12 cellular contexts compared by ENCODE assay signal in genomic region chr13:113653264-113654174, GRCh38. TPM values are rescaled to one million over a fixed set of nuclear protein-coding genes. Genes with fewer than 3 reads are reported as not detected.
DNase-seq lines count a peak whose midpoint lies in the region; ATAC-seq and TF ChIP-seq lines count a peak whose summit lies in the region.
"Had no signal": no experiment of that assay in that cellular context is flagged by ENCODE, and none has a peak within 500 bp of the region (broad histone marks: within the 10 kb centered on the region; RNA-seq: fewer than 3 reads in every experiment).

No MANE protein-coding gene starts in this region.

- H3T11ph ChIP-seq in H9 (ENCODE audit: low read length): no peak overlapping the region

- no peaks in the 10 kb centered on the region for H4K20me1 ChIP-seq in H9 (ENCODE audit: control insufficient read depth, insufficient read depth, insufficient read length)

- no peak overlapping the region for H3K23ac ChIP-seq in H9 (ENCODE audit: insufficient read length, low read depth, low read length)

- no peak overlapping the region for H2BK12ac ChIP-seq in H9 (ENCODE audit: insufficient read length, low read depth, low read length)

- H2AK5ac ChIP-seq in H9 (ENCODE audit: insufficient read length, low read length): no peak overlapping the region

- H2AFZ ChIP-seq in H9 (ENCODE audit: low read length): no peak overlapping the region

- no peak overlapping the region for H2BK120ac ChIP-seq in H9 (ENCODE audit: low read depth, low read length, poor library complexity, severe bottlenecking)

- H3K4me2 ChIP-seq in H9 (ENCODE audit: insufficient read depth, insufficient read length, low read length): no peak overlapping the region

- intact Hi-C loops in activated B cell treated with CpG ODN at 0.5 μM for 24 hours (cut with micrococcal nuclease): no loop called here
- intact Hi-C loops in natural killer cell (cut with micrococcal nuclease): no loop called here

- H4K5ac ChIP-seq in H9 (ENCODE audit: insufficient read length, low read depth, low read length): no peak overlapping the region

- H2BK15ac ChIP-seq in H9 (ENCODE audit: low read depth, low read length): no peak overlapping the region

- in situ Hi-C loops in KBM-7 (cut with MboI; ENCODE audit: low pct_unique_long_range_greater_than_20kb, low sequenced_read_pairs): no loop called here

- CTCF ChIA-PET in activated B cell treated with CpG ODN at 0.5 μM for 24 hours (lab: Charles Lee): no interaction called here

- POLR2A ChIA-PET in activated B cell treated with CpG ODN at 0.5 μM for 24 hours (lab: Charles Lee): no interaction called here

- no peak overlapping the region for H2BK20ac ChIP-seq in H9 (ENCODE audit: low read depth, low read length, poor library complexity, severe bottlenecking)

- no peak overlapping the region; a peak in 1 of 5 replicates for H3K4me3 Mint-ChIP-seq in H9
- no peak overlapping the region for H3K4me3 Mint-ChIP-seq in activated B cell treated with CpG ODN at 0.5 μM for 24 hours
- peak overlapping the region; percentile 21 for H3K4me3 Mint-ChIP-seq in natural killer cell

- no peaks in the 10 kb centered on the region; a peak in 1 of 5 replicates for H3K9me3 Mint-ChIP-seq in H9
- H3K9me3 Mint-ChIP-seq in activated B cell treated with CpG ODN at 0.5 μM for 24 hours: no peaks in the 10 kb centered on the region
- no peaks in the 10 kb centered on the region for H3K9me3 Mint-ChIP-seq in natural killer cell

- H3K4me1 ChIP-seq in H9 (ENCODE audit: insufficient read depth, low read length): no peaks in the 10 kb centered on the region
- H3K4me1 ChIP-seq: prostate gland had no signal

- DNase-seq in NCI-H1092 treated with DMSO at 0.1 percent for 48 hours (lab: John Stamatoyannopoulos, UW) (peak; percentile 51), NCI-H1092 (lab: John Stamatoyannopoulos, UW) (no peak), H9 (no peak), activated B cell treated with CpG ODN at 0.5 μM for 24 hours (peak; percentile 6), natural killer cell (peak; percentile 14), GM03348 (ENCODE audit: low spot score) (no peak), KBM-7 (no peak), Kasumi-1 (lab: John Stamatoyannopoulos, UW) (no peak)
- DNase-seq: activated CD4-positive, alpha-beta T cell treated with anti-CD3 and anti-CD28 coated beads, Interleukin-2, amount 50 U/mL, for 1 hour; amygdala had no signal

- no peak overlapping the region for H3K14ac ChIP-seq in H9 (ENCODE audit: insufficient read depth, low read length)

- no peaks in the 10 kb centered on the region for H3K23me2 ChIP-seq in H9 (ENCODE audit: insufficient read length, low read depth, low read length, poor library complexity, severe bottlenecking)

- H3K27me3 Mint-ChIP-seq in H9 (ENCODE audit: low read depth) (no peaks in the 10 kb centered on the region; the same call in 1 of the 2 replicates), activated B cell treated with CpG ODN at 0.5 μM for 24 hours (no peaks in the 10 kb centered on the region), natural killer cell (ENCODE audit: low read depth in 2 of 2) (no peaks in the 10 kb centered on the region)

- H4K91ac ChIP-seq in H9 (ENCODE audit: insufficient read length, low read depth, low read length): no peak overlapping the region

- H3K27ac Mint-ChIP-seq in H9 (peak overlapping the region in 2 of 3 experiments; percentile 75 to 97; a peak in 1 of 7 replicates), activated B cell treated with CpG ODN at 0.5 μM for 24 hours (no peak overlapping the region), natural killer cell (peak overlapping the region in 1 of 2 donors; percentile 33)

- H3K27ac ChIP-seq in H9 (ENCODE audit: insufficient read length, low read depth, low read length): no peak overlapping the region
- H3K27ac ChIP-seq: 22Rv1, prostate gland had no signal

- no peak overlapping the region for H3K18ac ChIP-seq in H9 (ENCODE audit: insufficient read length, low read depth, low read length)

- H3K79me2 ChIP-seq in H9 (ENCODE audit: insufficient read depth, low read length): no peaks in the 10 kb centered on the region

- H4K8ac ChIP-seq in H9 (replicated peaks; ENCODE audit: insufficient read length, low read depth, low read length): no peak overlapping the region

- H3K56ac ChIP-seq in H9 (ENCODE audit: insufficient read length, low read depth, low read length): no peak overlapping the region

- no peak overlapping the region for H3K4ac ChIP-seq in H9 (ENCODE audit: low read depth, low read length)

- H3K79me1 ChIP-seq in H9 (ENCODE audit: insufficient read depth, low read depth, low read length, poor library complexity, severe bottlenecking): no peaks in the 10 kb centered on the region

- no peaks in the 10 kb centered on the region for H3K9me3 ChIP-seq in H9 (ENCODE audit: control insufficient read depth, low read depth, low read length)
- H3K9me3 ChIP-seq: prostate gland had no signal

- no peak overlapping the region for H3K9ac ChIP-seq in H9 (ENCODE audit: extremely low read depth, insufficient read length, low read length)

- no peaks in the 10 kb centered on the region for H3K27me3 ChIP-seq in H9 (ENCODE audit: insufficient read depth, low read length)

- WGBS in H9 (ENCODE audit: extremely low coverage, insufficient read length, low lambda C conversion rate): no CpG with 5 or more reads among the region's 24 CpGs

- H3K4me1 Mint-ChIP-seq in H9: peaks cover 7% of the 10 kb centered on the region in 2 experiments
- H3K4me1 Mint-ChIP-seq in activated B cell treated with CpG ODN at 0.5 μM for 24 hours: no peaks in the 10 kb centered on the region
- peaks cover 17 to 18% of the 10 kb centered on the region in 2 donors for H3K4me1 Mint-ChIP-seq in natural killer cell

- ATAC-seq in activated B cell treated with CpG ODN at 0.5 μM for 24 hours (ENCODE audit: low read depth): no peak
- peak in 2 of 3 donors; percentile 15 to 48 for ATAC-seq in natural killer cell

- TF ChIP-seq CTCF in H9 (conservative IDR thresholded peaks at IDR 0.05) (no peak), activated B cell treated with CpG ODN at 0.5 μM for 24 hours (IDR thresholded peaks at IDR 0.05) (no peak), natural killer cell (IDR thresholded peaks at IDR 0.05) (no peak)

- H2BK5ac ChIP-seq in H9 (ENCODE audit: insufficient read length, low read length): no peak overlapping the region

- H3K36me3 Mint-ChIP-seq in H9 (ENCODE audit: insufficient read depth in 1 of 3, low read depth in 3 of 3) (peaks cover 0 to 6% (median 5%) of the 10 kb centered on the region in 3 experiments; a peak in 3 of 7 replicates), activated B cell treated with CpG ODN at 0.5 μM for 24 hours (ENCODE audit: low read depth) (no peaks in the 10 kb centered on the region), natural killer cell (no peaks in the 10 kb centered on the region)

RNA-seq across cellular contexts. Expression of gene ATP4B, which starts 4.5 kb away (rescaled TPM):
- not detected in 2 replicates for total RNA-seq in H9 (2021)
- not detected in 2 replicates for total RNA-seq in activated B cell treated with CpG ODN at 0.5 μM for 24 hours
- not detected for total RNA-seq in natural killer cell

RNA-seq across cellular contexts. Expression of gene GRK1, which starts 13.5 kb away (rescaled TPM):
- 0.31 and 0.83 TPM in 2 replicates for total RNA-seq in H9 (2021)
- 0.07 and 0.44 TPM in 2 replicates for total RNA-seq in activated B cell treated with CpG ODN at 0.5 μM for 24 hours
- not detected for total RNA-seq in natural killer cell

Comparison
In these comparisons a context has a peak if more than half of its experiments do, and no peak if none do; other contexts are left out.
1. DNase-seq: peak in NCI-H1092 treated with DMSO at 0.1 percent for 48 hours (single experiment), activated B cell treated with CpG ODN at 0.5 μM for 24 hours (single experiment) and natural killer cell (single experiment); none in NCI-H1092 (single experiment), H9 (single experiment), GM03348 (single experiment), KBM-7 (single experiment) and Kasumi-1 (0 of 2).